Comparison of ENCODE assay signal across 1 cellular context in genomic region chr20:24842591-24843442, GRCh38.
TF ChIP-seq lines count a peak whose summit lies in the region.

No MANE protein-coding gene starts in this region.

TF ChIP-seq in GM12878, 131 proteins besides CTCF, POLR2A, EP300 and RAD21 (continued from another document):
- TF ChIP-seq PAX5 (IDR thresholded peaks at IDR 0.05; ENCODE audit: borderline replicate concordance, low read depth, low read length) (peak; percentile 91), LARP7 (IDR thresholded peaks at IDR 0.05) (no peak), ATF7 (IDR thresholded peaks at IDR 0.05; ENCODE audit: low read depth) (peak; percentile 62), CREB1 (IDR thresholded peaks at IDR 0.05; ENCODE audit: low read depth) (peak; percentile 38; the same call in 1 of the 2 replicates), GABPA (IDR thresholded peaks at IDR 0.05; ENCODE audit: low read depth) (0 out of 2 replicates have a peak, but pooled peaks have one; percentile 22), TBL1XR1 (IDR thresholded peaks at IDR 0.05; ENCODE audit: low read depth, low read length) (peak; percentile 68; the same call in 1 of the 2 replicates), SUZ12 (IDR thresholded peaks at IDR 0.05; ENCODE audit: unreplicated experiment) (no peak), HDGF (IDR thresholded peaks at IDR 0.05) (no peak), ESRRA (IDR thresholded peaks at IDR 0.05; ENCODE audit: low read length) (no peak), CHD1 (IDR thresholded peaks at IDR 0.05; ENCODE audit: low read depth, low read length) (no peak), BMI1 (IDR thresholded peaks at IDR 0.05; ENCODE audit: borderline replicate concordance) (no peak; the same call in 1 of the 2 replicates), SPI1 (IDR thresholded peaks at IDR 0.05; ENCODE audit: borderline replicate concordance, insufficient read depth, low read depth, low read length) (peak; percentile 100), MTA3 (IDR thresholded peaks at IDR 0.05; ENCODE audit: borderline replicate concordance, low read length) (peak; percentile 83; the same call in 1 of the 2 replicates), ETV6 (conservative IDR thresholded peaks at IDR 0.05 in 1 of 2, IDR thresholded peaks at IDR 0.05 in 1 of 2; ENCODE audit: borderline replicate concordance in 1 of 2, low read depth in 1 of 2) (peak in 1 of 2 experiments; percentile 72; a peak in 1 of 4 replicates), EED (IDR thresholded peaks at IDR 0.05; ENCODE audit: low read depth) (peak; percentile 97), BCLAF1 (IDR thresholded peaks at IDR 0.05) (no peak), RCOR1 (conservative IDR thresholded peaks at IDR 0.05; ENCODE audit: low read depth, low read length) (no peak), FOXK2 (IDR thresholded peaks at IDR 0.05) (no peak), EZH2 (IDR thresholded peaks at IDR 0.05; ENCODE audit: borderline replicate concordance, control insufficient read depth, low read depth, low read length) (0 out of 2 replicates have a peak, but pooled peaks have one; percentile 73), SKIL (IDR thresholded peaks at IDR 0.05; ENCODE audit: low read depth, poor library complexity, severe bottlenecking) (peak; percentile 79), SMARCA5 (IDR thresholded peaks at IDR 0.05) (peak; percentile 41; the same call in 1 of the 2 replicates), IKZF1 (conservative IDR thresholded peaks at IDR 0.05) (peak; percentile 87), TCF3 (IDR thresholded peaks at IDR 0.05; ENCODE audit: borderline replicate concordance, insufficient read depth, low read depth, low read length) (peak; percentile 78; the same call in 1 of the 2 replicates), RELA (IDR thresholded peaks at IDR 0.05; ENCODE audit: borderline replicate concordance, partially characterized antibody) (no peak), BRCA1 (IDR thresholded peaks at IDR 0.05; ENCODE audit: low read depth, low read length) (no peak), CREM (IDR thresholded peaks at IDR 0.05; ENCODE audit: low read depth) (peak; percentile 74), ZZZ3 (IDR thresholded peaks at IDR 0.05; ENCODE audit: control insufficient read depth, insufficient read length, low read depth) (no peak), CHD2 (IDR thresholded peaks at IDR 0.05; ENCODE audit: borderline replicate concordance, low read depth, low read length) (peak; percentile 22; the same call in 1 of the 2 replicates), TCF12 (IDR thresholded peaks at IDR 0.05; ENCODE audit: low read depth, low read length) (peak; percentile 35; the same call in 1 of the 2 replicates)
- TF ChIP-seq, protein P1, sequence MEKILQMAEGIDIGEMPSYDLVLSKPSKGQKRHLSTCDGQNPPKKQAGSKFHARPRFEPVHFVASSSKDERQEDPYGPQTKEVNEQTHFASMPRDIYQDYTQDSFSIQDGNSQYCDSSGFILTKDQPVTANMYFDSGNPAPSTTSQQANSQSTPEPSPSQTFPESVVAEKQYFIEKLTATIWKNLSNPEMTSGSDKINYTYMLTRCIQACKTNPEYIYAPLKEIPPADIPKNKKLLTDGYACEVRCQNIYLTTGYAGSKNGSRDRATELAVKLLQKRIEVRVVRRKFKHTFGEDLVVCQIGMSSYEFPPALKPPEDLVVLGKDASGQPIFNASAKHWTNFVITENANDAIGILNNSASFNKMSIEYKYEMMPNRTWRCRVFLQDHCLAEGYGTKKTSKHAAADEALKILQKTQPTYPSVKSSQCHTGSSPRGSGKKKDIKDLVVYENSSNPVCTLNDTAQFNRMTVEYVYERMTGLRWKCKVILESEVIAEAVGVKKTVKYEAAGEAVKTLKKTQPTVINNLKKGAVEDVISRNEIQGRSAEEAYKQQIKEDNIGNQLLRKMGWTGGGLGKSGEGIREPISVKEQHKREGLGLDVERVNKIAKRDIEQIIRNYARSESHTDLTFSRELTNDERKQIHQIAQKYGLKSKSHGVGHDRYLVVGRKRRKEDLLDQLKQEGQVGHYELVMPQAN (conservative IDR thresholded peaks at IDR 0.05) = no peak
- TF ChIP-seq, protein P2, sequence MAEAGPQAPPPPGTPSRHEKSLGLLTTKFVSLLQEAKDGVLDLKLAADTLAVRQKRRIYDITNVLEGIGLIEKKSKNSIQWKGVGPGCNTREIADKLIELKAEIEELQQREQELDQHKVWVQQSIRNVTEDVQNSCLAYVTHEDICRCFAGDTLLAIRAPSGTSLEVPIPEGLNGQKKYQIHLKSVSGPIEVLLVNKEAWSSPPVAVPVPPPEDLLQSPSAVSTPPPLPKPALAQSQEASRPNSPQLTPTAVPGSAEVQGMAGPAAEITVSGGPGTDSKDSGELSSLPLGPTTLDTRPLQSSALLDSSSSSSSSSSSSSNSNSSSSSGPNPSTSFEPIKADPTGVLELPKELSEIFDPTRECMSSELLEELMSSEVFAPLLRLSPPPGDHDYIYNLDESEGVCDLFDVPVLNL (IDR thresholded peaks at IDR 0.05; ENCODE audit: low read depth, low read length) = no peak
